In genomic region chr1:203181586-203182376, GRCh38 we compare ENCODE assay signal across 26 cellular contexts. TPM values are rescaled to one million over a fixed set of nuclear protein-coding genes. Genes with fewer than 3 reads are reported as not detected.
"Had no signal": no experiment of that assay in that cellular context is flagged by ENCODE, and none has a peak within 500 bp of the region (broad histone marks: within the 10 kb centered on the region; RNA-seq: fewer than 3 reads in every experiment).

No MANE protein-coding gene starts in this region.

- H3K27ac Mint-ChIP-seq: activated naive CD8-positive, alpha-beta T cell treated with anti-CD3 and anti-CD28 coated beads, Interleukin-2, amount 10 ng/mL, durations not matched to agents 7 days and 5 days; activated T-cell treated with anti-CD3 and anti-CD28 coated beads, Interleukin-2, amount 50 U/mL, for 72 hours; mesothelial cell of epicardium had no signal

- H3K27me3 ChIP-seq: body of pancreas, dorsolateral prefrontal cortex, ovary, upper lobe of left lung had no signal

- H3K4me3 Mint-ChIP-seq: activated naive CD8-positive, alpha-beta T cell treated with anti-CD3 and anti-CD28 coated beads, Interleukin-2, amount 10 ng/mL, durations not matched to agents 7 days and 5 days; activated T-cell treated with anti-CD3 and anti-CD28 coated beads, Interleukin-2, amount 50 U/mL, for 72 hours; mesothelial cell of epicardium had no signal

- H3K36me3 ChIP-seq: lower lobe of right lung, ovary, stomach, thoracic aorta had no signal

- DNase-seq: activated CD4-positive, alpha-beta T cell treated with anti-CD3 and anti-CD28 coated beads, Interleukin-2, amount 50 U/mL, for 1 hour; activated CD8-positive, alpha-beta memory T cell treated with anti-CD3 and anti-CD28 coated beads, Interleukin-2, amount 50 U/mL, for 4 hours; activated gamma-delta T cell treated with Interleukin-2 at 50 U/mL for 16 hours; activated naive CD8-positive, alpha-beta T cell treated with anti-CD3 and anti-CD28 coated beads, Interleukin-2, amount 10 ng/mL, durations not matched to agents 7 days and 5 days; activated T-cell treated with anti-CD3 and anti-CD28 coated beads, Interleukin-2, amount 50 U/mL, for 72 hours; body of pancreas; central memory CD4-positive, alpha-beta T cell; erythroblast; foreskin melanocyte; hypothalamus; islet precursor cell; left colon; lower lobe of right lung; ovary; stimulated activated CD4-positive, alpha-beta T cell treated with anti-CD3 and anti-CD28 coated beads, Interleukin-4, amount 100 ng/mL, for 1 hour; stomach; T-helper 1 cell; T-helper 9 cell had no signal

- H3K4me3 ChIP-seq: body of pancreas, dorsolateral prefrontal cortex, lower lobe of right lung, ovary, smooth muscle cell, stomach, thoracic aorta, upper lobe of left lung had no signal

- H3K9me3 ChIP-seq: body of pancreas, lower lobe of right lung, ovary, stomach, thoracic aorta, upper lobe of left lung had no signal

- H3K27ac ChIP-seq: body of pancreas, dorsolateral prefrontal cortex, lower lobe of right lung, ovary, stomach, thoracic aorta, upper lobe of left lung had no signal

- ATAC-seq: activated CD4-positive, CD25-positive, alpha-beta regulatory T cell treated with anti-CD3 and anti-CD28 coated beads, Interleukin-2, amount 50 U/mL, for 24 hours; activated T-cell treated with anti-CD3 and anti-CD28 coated beads, Interleukin-2, amount 50 U/mL, for 72 hours; body of pancreas; left colon; lower lobe of right lung; sciatic nerve had no signal

- H3K36me3 Mint-ChIP-seq: activated naive CD8-positive, alpha-beta T cell treated with anti-CD3 and anti-CD28 coated beads, Interleukin-2, amount 10 ng/mL, durations not matched to agents 7 days and 5 days; mesothelial cell of epicardium had no signal

- H3K9me3 Mint-ChIP-seq: activated naive CD8-positive, alpha-beta T cell treated with anti-CD3 and anti-CD28 coated beads, Interleukin-2, amount 10 ng/mL, durations not matched to agents 7 days and 5 days; activated T-cell treated with anti-CD3 and anti-CD28 coated beads, Interleukin-2, amount 50 U/mL, for 72 hours; mesothelial cell of epicardium had no signal

RNA-seq across cellular contexts. Expression of gene CHI3L1, which starts 4.7 kb away (rescaled TPM):
- total RNA-seq: activated T-cell treated with anti-CD3 and anti-CD28 coated beads, Interleukin-2, amount 50 U/mL, for 72 hours; pulmonary artery endothelial cell had no signal

RNA-seq across cellular contexts. Expression of gene MYBPH, which starts 6.2 kb away (rescaled TPM):
- total RNA-seq: activated naive CD8-positive, alpha-beta T cell treated with anti-CD3 and anti-CD28 coated beads, Interleukin-2, amount 10 ng/mL, durations not matched to agents 7 days and 5 days; activated T-cell treated with anti-CD3 and anti-CD28 coated beads, Interleukin-2, amount 50 U/mL, for 72 hours; body of pancreas; left colon; lower lobe of right lung; mesothelial cell of epicardium; pulmonary artery endothelial cell; sciatic nerve; stomach; thoracic aorta had no signal

RNA-seq across cellular contexts. Expression of gene CHIT1, which starts 47.7 kb away (rescaled TPM):
- total RNA-seq: pulmonary artery endothelial cell, smooth muscle cell had no signal

RNA-seq across cellular contexts. Expression of gene ADORA1, which starts 54.3 kb away (rescaled TPM):
- total RNA-seq: activated naive CD8-positive, alpha-beta T cell treated with anti-CD3 and anti-CD28 coated beads, Interleukin-2, amount 10 ng/mL, durations not matched to agents 7 days and 5 days; activated T-cell treated with anti-CD3 and anti-CD28 coated beads, Interleukin-2, amount 50 U/mL, for 72 hours; pulmonary artery endothelial cell; thoracic aorta had no signal
